13 cellular contexts compared by ENCODE assay signal in the genomic region with DNA sequence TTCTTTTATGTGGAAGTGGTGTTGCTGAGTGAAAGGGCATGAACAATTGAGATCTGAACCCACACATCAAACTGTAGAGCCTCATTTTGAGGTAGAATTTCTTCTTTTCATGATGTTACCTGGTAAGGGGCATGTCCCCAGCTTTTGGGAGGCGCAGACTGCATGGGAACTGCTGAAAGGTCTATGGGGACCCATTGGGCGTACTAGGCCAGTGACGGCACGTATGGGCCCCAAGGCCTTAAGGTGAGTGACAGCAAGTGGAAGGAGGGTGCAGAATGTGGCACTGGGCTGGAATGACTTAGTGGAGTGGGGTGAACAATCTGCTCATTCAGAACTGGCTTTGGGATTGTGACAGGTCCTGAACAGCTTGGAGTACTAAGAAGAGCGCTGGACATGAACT.
A peak's percentile ranks its signal among the peaks of the same experiment; 100 is the strongest.
DNase-seq lines count a peak whose midpoint lies in the region; ATAC-seq and TF ChIP-seq lines count a peak whose summit lies in the region.
"Had no signal": no experiment of that assay in that cellular context is flagged by ENCODE, and none has a peak within 500 bp of the region (broad histone marks: within the 10 kb centered on the region; RNA-seq: fewer than 3 reads in every experiment).

No MANE protein-coding gene starts in this region.

- H3K9me3 ChIP-seq in esophagus muscularis mucosa (no peaks in the 10 kb centered on the region), lung (ENCODE audit: control insufficient read depth in 2 of 2, insufficient read depth in 1 of 2, low read length in 1 of 2) (no peaks in the 10 kb centered on the region), psoas muscle (no peaks in the 10 kb centered on the region)

- TF ChIP-seq CTCF in esophagus muscularis mucosa (IDR thresholded peaks at IDR 0.05) (no peak), lung (IDR thresholded peaks at IDR 0.05; ENCODE audit: control extremely low read depth, extremely low read depth) (no peak), psoas muscle (IDR thresholded peaks at IDR 0.05) (no peak)

- WGBS in esophagus muscularis mucosa = 100% methylated on average over 5 of the region's 5 CpGs
- 93% methylated on average over 5 of the region's 5 CpGs for WGBS in lung, 2 donors
- 93 to 98% (median 95%) methylated on average over 5 of the region's 5 CpGs for WGBS in psoas muscle, 3 donors

- H3K27ac ChIP-seq in esophagus muscularis mucosa (replicated peaks in 1 of 4) = no peak overlapping the region
- no peak overlapping the region for H3K27ac ChIP-seq in lung (ENCODE audit: low read depth in 1 of 2, low read length in 1 of 2)
- H3K27ac ChIP-seq in psoas muscle = peak overlapping the region; percentile 88

- no peak for TF ChIP-seq EP300 in esophagus muscularis mucosa (IDR thresholded peaks at IDR 0.05)

- DNase-seq in esophagus muscularis mucosa (ENCODE audit: extremely low spot score) (peak; percentile 80), lung (ENCODE audit: low spot score) (peak; percentile 25), psoas muscle (no peak), cerebellum (ENCODE audit: low spot score) (no peak)
- no peak for DNase-seq in activated CD4-positive, CD25-positive, alpha-beta regulatory T cell treated with anti-CD3 and anti-CD28 coated beads, Interleukin-2, amount 50 U/mL, for 72 hours
- DNase-seq: Calu3; CD4-positive, alpha-beta memory T cell; COR-L47; DND-41; H9 had no signal

- H3K27me3 ChIP-seq in esophagus muscularis mucosa (no peaks in the 10 kb centered on the region), lung (ENCODE audit: control insufficient read depth, insufficient read depth) (no peaks in the 10 kb centered on the region), psoas muscle (ENCODE audit: insufficient read depth in 3 of 3, low read length in 2 of 3) (no peaks in the 10 kb centered on the region)

- H3K36me3 ChIP-seq in esophagus muscularis mucosa (no peaks in the 10 kb centered on the region), lung (ENCODE audit: control insufficient read depth in 2 of 2, insufficient read depth in 2 of 2, low read length in 2 of 2) (no peaks in the 10 kb centered on the region), psoas muscle (ENCODE audit: insufficient read depth in 1 of 2, low read depth in 1 of 2) (no peaks in the 10 kb centered on the region)

- no peak for ATAC-seq in lung (ENCODE audit: insufficient read depth, low FRiP score)
- no peak for ATAC-seq in psoas muscle
- ATAC-seq in GM19035 (IDR thresholded peaks at IDR 0.05; ENCODE audit: unreplicated experiment) = no peak
- ATAC-seq: GM23338, HCT116 had no signal

- no peak for TF ChIP-seq POLR2A in esophagus muscularis mucosa (IDR thresholded peaks at IDR 0.05; ENCODE audit: low read depth)

- H3K4me3 ChIP-seq in esophagus muscularis mucosa = no peak overlapping the region
- no peak overlapping the region for H3K4me3 ChIP-seq in lung
- H3K4me3 ChIP-seq in psoas muscle = no peak overlapping the region
- H3K4me3 ChIP-seq: GM23338 had no signal

- peaks cover 0 to 4% (median 0%) of the 10 kb centered on the region in 4 donors for H3K4me1 ChIP-seq in esophagus muscularis mucosa
- no peaks in the 10 kb centered on the region for H3K4me1 ChIP-seq in lung (ENCODE audit: control insufficient read depth in 2 of 2, insufficient read depth in 2 of 2, low read length in 2 of 2)
- peaks cover 30% of the 10 kb centered on the region for H3K4me1 ChIP-seq in psoas muscle

- intact Hi-C loops in esophagus muscularis mucosa (cut with DNase I) (no loop called here), psoas muscle (cut with DNase I) (loop anchor here in 1 of 2 donors (10.0 kb wide), 1 partner anchor 178 kb away; no protein-coding TSS in a partner anchor)

Comparison
In these comparisons a context has a peak if more than half of its experiments do, and no peak if none do; other contexts are left out.
1. DNase-seq: peak in esophagus muscularis mucosa (single experiment) and lung (single experiment); none in psoas muscle (0 of 2), activated CD4-positive, CD25-positive, alpha-beta regulatory T cell treated with anti-CD3 and anti-CD28 coated beads, Interleukin-2, amount 50 U/mL, for 72 hours (single experiment) and cerebellum (single experiment).